27 cellular contexts compared by ENCODE assay signal in the genomic region with DNA sequence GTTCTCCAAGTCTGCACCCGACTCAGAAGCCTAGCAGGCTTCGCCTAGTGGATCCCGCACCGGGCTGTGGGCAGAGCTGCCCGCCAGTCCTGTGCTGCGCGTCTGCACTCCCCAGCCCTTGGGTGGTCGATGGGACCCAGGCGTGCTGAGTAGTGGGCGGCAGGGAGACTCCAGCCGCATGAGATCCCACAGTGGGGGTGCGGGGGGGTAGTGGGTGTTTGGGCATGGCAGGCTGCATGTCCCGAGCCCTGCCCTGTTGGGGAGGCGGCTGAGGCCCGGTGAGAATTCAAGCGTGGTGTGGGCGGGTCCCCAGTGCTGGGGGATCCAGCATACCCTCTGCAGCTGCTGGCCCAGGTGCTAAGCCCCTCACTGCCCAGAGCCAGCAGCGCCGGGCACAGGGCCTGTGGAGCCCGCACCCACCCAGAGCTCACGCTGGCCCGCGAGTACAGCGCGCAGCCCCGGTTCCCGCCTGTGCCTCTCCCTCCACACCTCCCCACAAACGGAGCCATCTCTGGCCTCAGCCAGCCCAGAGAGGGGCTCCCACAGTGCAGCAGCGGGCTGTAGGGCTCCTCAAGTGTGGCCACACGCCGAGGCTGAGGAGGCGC. TPM values are rescaled to one million over a fixed set of nuclear protein-coding genes. Genes with fewer than 3 reads are reported as not detected.
"Had no signal": no experiment of that assay in that cellular context is flagged by ENCODE, and none has a peak within 500 bp of the region (broad histone marks: within the 10 kb centered on the region; RNA-seq: fewer than 3 reads in every experiment).

No MANE protein-coding gene starts in this region.

- H3K27ac Mint-ChIP-seq: naive thymus-derived CD8-positive, alpha-beta T cell; nephron had no signal

- H3K9me3 ChIP-seq: mucosa of descending colon, neutrophil, psoas muscle, suprapubic skin, thoracic aorta, tibial artery, uterus had no signal

- H3K27me3 ChIP-seq: heart right ventricle, hepatocyte, neutrophil, suprapubic skin, tibial artery, uterus had no signal

- H3K4me1 Mint-ChIP-seq: naive thymus-derived CD8-positive, alpha-beta T cell; nephron had no signal

- H3K36me3 ChIP-seq: heart right ventricle, left ventricle myocardium inferior, neutrophil, suprapubic skin, thoracic aorta, tibial artery, uterus had no signal

- H3K9ac ChIP-seq: parathyroid adenoma had no signal

- H3K27me3 Mint-ChIP-seq: naive thymus-derived CD8-positive, alpha-beta T cell had no signal

- H3K4me1 ChIP-seq: heart right ventricle, left ventricle myocardium inferior, parathyroid adenoma, psoas muscle, suprapubic skin, tibial artery, uterus had no signal

- H3K4me3 Mint-ChIP-seq: naive thymus-derived CD8-positive, alpha-beta T cell; nephron; neural crest cell had no signal

- H3K4me3 ChIP-seq: heart right ventricle, hepatocyte, left ventricle myocardium inferior, lung, mucosa of descending colon, psoas muscle, skin epidermis, suprapubic skin, thoracic aorta, tibial artery, uterus had no signal

- H3K27ac ChIP-seq: heart right ventricle, hepatocyte, left ventricle myocardium inferior, neutrophil, parathyroid adenoma, psoas muscle, skin epidermis, suprapubic skin, thoracic aorta, tibial artery, uterus had no signal

- ATAC-seq: heart right ventricle; mucosa of descending colon; naive thymus-derived CD8-positive, alpha-beta T cell; psoas muscle; sciatic nerve had no signal

- DNase-seq: heart right ventricle; islet precursor cell; kidney glomerular epithelial cell; left ventricle myocardium inferior; midbrain; mucosa of descending colon; naive thymus-derived CD8-positive, alpha-beta T cell; occipital lobe; psoas muscle; stimulated activated CD4-positive, alpha-beta T cell treated with anti-CD3 and anti-CD28 coated beads, Interleukin-12 subunit alpha, Interleukin-12 subunit beta, amount 100 ng/mL, for 4 hours; stimulated activated CD4-positive, alpha-beta T cell treated with anti-CD3 and anti-CD28 coated beads, Interleukin-15, amount 100 ng/mL, for 24 hours; stimulated activated CD4-positive, alpha-beta T cell treated with anti-CD3 and anti-CD28 coated beads, Interleukin-2, amount 100 ng/mL, for 24 hours; stimulated activated CD4-positive, alpha-beta T cell treated with anti-CD3 and anti-CD28 coated beads, Interleukin-4, amount 100 ng/mL, for 1 hour; stimulated activated naive CD4-positive, alpha-beta T cell treated with Interleukin-2 at 50 U/mL for 16 hours; tibial artery; trophoblast cell; uterus had no signal

RNA-seq across cellular contexts. Expression of a gene that starts 53.9 kb away (rescaled TPM):
- total RNA-seq: naive thymus-derived CD8-positive, alpha-beta T cell had no signal
- polyA plus RNA-seq: naive thymus-derived CD8-positive, alpha-beta T cell had no signal
